Comparison of ENCODE assay signal across 2 cellular contexts in genomic region chr7:134750083-134751062, GRCh38.
TF ChIP-seq lines count a peak whose summit lies in the region.

No MANE protein-coding gene starts in this region.

TF ChIP-seq in A549, 52 proteins besides CTCF, POLR2A, EP300 and RAD21:
- TF ChIP-seq JUNB (IDR thresholded peaks at IDR 0.05), result no peak
- TF ChIP-seq PBX3 (IDR thresholded peaks at IDR 0.05), result no peak
- TF ChIP-seq SMC3 (IDR thresholded peaks at IDR 0.05), result peak; percentile 36

TF ChIP-seq in H1, 55 proteins besides CTCF, POLR2A, EP300 and RAD21:
- TF ChIP-seq MAX (IDR thresholded peaks at IDR 0.05), result 0 out of 2 replicates have a peak, but pooled peaks have one; percentile 14
- TF ChIP-seq JUND (IDR thresholded peaks at IDR 0.05; ENCODE audit: low read length), result 0 out of 2 replicates have a peak, but pooled peaks have one; percentile 6
- no peak for TF ChIP-seq NRF1 (IDR thresholded peaks at IDR 0.05; ENCODE audit: low read depth, low read length)
- TF ChIP-seq YY1 (IDR thresholded peaks at IDR 0.05; ENCODE audit: low read depth, low read length), result peak; percentile 37; the same call in 1 of the 2 replicates
TF ChIP-seq in H1: peak in this region for 3.
